ENCODE assay signal across 10 cellular contexts in the genomic region with DNA sequence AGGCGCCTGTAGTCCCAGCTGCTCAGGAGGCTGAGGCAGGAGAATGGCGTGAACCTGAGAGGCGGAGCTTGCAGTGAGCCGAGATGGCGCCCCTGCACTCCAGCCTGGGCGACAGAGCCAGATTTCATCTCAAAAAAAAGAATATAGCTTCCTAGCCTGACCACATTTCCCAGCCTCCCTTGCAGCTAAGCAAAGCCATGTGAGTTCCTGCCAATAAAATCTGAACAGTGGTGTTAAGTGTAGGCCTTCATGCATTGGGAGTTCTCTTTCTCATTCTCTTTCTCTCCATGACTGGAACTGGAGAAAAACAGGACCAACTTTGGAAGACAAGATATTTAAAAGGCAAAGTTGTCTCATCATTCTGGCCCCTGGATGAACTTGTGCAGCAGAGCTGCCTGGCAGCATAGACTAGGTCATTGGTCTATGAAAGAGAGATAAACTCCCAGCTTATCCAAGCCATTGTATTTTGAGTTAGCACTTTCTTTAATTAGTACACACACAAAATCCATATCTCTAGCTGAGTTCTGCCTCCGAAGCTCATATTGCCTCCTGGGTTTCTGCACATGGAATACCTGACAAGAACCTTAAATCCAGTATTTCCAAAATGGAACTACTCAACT.
"Had no signal": no experiment of that assay in that cellular context is flagged by ENCODE, and none has a peak within 500 bp of the region (broad histone marks: within the 10 kb centered on the region; RNA-seq: fewer than 3 reads in every experiment).

No MANE protein-coding gene starts in this region.

- H3K9me3 Mint-ChIP-seq: HFFc6 had no signal

- DNase-seq: H9, HCEC 1CT, HFFc6, KG1 had no signal

- H3K4me3 ChIP-seq: GM23338 had no signal

- H3K4me3 Mint-ChIP-seq: GM23338, H9, HFFc6, IgD-negative memory B cell had no signal

- FAIRE-seq: H1, H54, HepG2 had no signal

- H3K27ac ChIP-seq: HL-60 had no signal

- H3K27ac Mint-ChIP-seq: GM23338, HFFc6, IgD-negative memory B cell had no signal

- H3K4me1 Mint-ChIP-seq: IgD-negative memory B cell had no signal
